In genomic region chr2:151887164-151887563, GRCh38 we compare ENCODE assay signal across 25 cellular contexts.
"Had no signal": no experiment of that assay in that cellular context is flagged by ENCODE, and none has a peak within 500 bp of the region (broad histone marks: within the 10 kb centered on the region; RNA-seq: fewer than 3 reads in every experiment).

No MANE protein-coding gene starts in this region.

- ATAC-seq: naive thymus-derived CD8-positive, alpha-beta T cell; natural killer cell treated with Interleukin-12 subunit alpha and Interleukin-12 subunit beta and Interleukin-15 and Interleukin-18, amount 100 ng/mL, for 72 hours; psoas muscle; right lobe of liver; stimulated activated effector memory CD8-positive, alpha-beta T cell treated with anti-CD3 and anti-CD28 coated beads, Interleukin-12 subunit alpha, Interleukin-12 subunit beta, amount 100 ng/mL, for 72 hours; stimulated activated naive B cell treated with anti-CD40 and anti-IgM and Interleukin-4, amounts not matched to agents 10 μg/mL and 1 μg/mL and 100 μg/mL, for 72 hours had no signal

- DNase-seq: naive thymus-derived CD8-positive, alpha-beta T cell; nephron progenitor cell; nucleus accumbens; ovary; psoas muscle; right lobe of liver; sigmoid colon; small intestine; stimulated activated CD4-positive, alpha-beta T cell treated with anti-CD3 and anti-CD28 coated beads, Interleukin-15, amount 100 ng/mL, for 24 hours; stimulated activated CD4-positive, alpha-beta T cell treated with anti-CD3 and anti-CD28 coated beads, Interleukin-2, amount 100 ng/mL, for 24 hours; stimulated activated CD4-positive, alpha-beta T cell treated with anti-CD3 and anti-CD28 coated beads, Interleukin-2, amount 100 ng/mL, for 48 hours; stimulated activated CD4-positive, alpha-beta T cell treated with anti-CD3 and anti-CD28 coated beads, Interleukin-4, amount 100 ng/mL, for 24 hours; stimulated activated naive B cell treated with anti-CD40 and anti-IgM and Interleukin-4, amounts not matched to agents 10 μg/mL and 1 μg/mL and 100 μg/mL, for 72 hours; stimulated activated naive CD4-positive, alpha-beta T cell treated with Interleukin-2 at 50 U/mL for 16 hours; stomach; thyroid gland; trophoblast cell; upper lobe of left lung had no signal

- H2AFZ ChIP-seq: parathyroid adenoma had no signal

- H3K4me1 ChIP-seq: parathyroid adenoma, psoas muscle, right lobe of liver, sigmoid colon, stomach, tibial nerve, vagina had no signal

- H3K79me2 ChIP-seq: parathyroid adenoma had no signal

- H3K36me3 ChIP-seq: neutrophil, ovary, right lobe of liver, sigmoid colon, stomach, thoracic aorta, thyroid gland, tibial nerve, upper lobe of left lung, vagina had no signal

- H3K4me3 ChIP-seq: ovary, psoas muscle, right lobe of liver, sigmoid colon, stomach, thoracic aorta, thyroid gland, tibial nerve, upper lobe of left lung, vagina had no signal

- H3K27me3 ChIP-seq: neutrophil, ovary, right lobe of liver, sigmoid colon, stomach, thyroid gland, tibial nerve, upper lobe of left lung, vagina had no signal

- H3K9me3 ChIP-seq: neutrophil, ovary, psoas muscle, right lobe of liver, sigmoid colon, stomach, thoracic aorta, thyroid gland, tibial nerve, upper lobe of left lung, vagina had no signal

- H3K27ac ChIP-seq: neutrophil, ovary, parathyroid adenoma, psoas muscle, right lobe of liver, sigmoid colon, stomach, thoracic aorta, thyroid gland, tibial nerve, vagina had no signal
